ENCODE assay signal across 23 cellular contexts in genomic region chr12:68185598-68185997, GRCh38. TPM values are rescaled to one million over a fixed set of nuclear protein-coding genes. Genes with fewer than 3 reads are reported as not detected.
"Had no signal": no experiment of that assay in that cellular context is flagged by ENCODE, and none has a peak within 500 bp of the region (broad histone marks: within the 10 kb centered on the region; RNA-seq: fewer than 3 reads in every experiment).

No MANE protein-coding gene starts in this region.

- H3K9me3 Mint-ChIP-seq: stimulated activated memory B cell treated with anti-CD40 and anti-IgM and Interleukin-4, amounts not matched to agents 10 μg/mL and 1 μg/mL and 100 μg/mL, for 72 hours had no signal

- H3K27ac Mint-ChIP-seq: stimulated activated memory B cell treated with anti-CD40 and anti-IgM and Interleukin-4, amounts not matched to agents 10 μg/mL and 1 μg/mL and 100 μg/mL, for 72 hours; stimulated activated naive CD8-positive, alpha-beta T cell treated with anti-CD3 and anti-CD28 coated beads, Interleukin-15, Interleukin-2, amounts not matched to agents 100 ng/mL and 50 ng/mL, for 24 hours had no signal

- ATAC-seq: esophagus mucosa; heart left ventricle; left colon; left ventricle myocardium superior; psoas muscle; right lobe of liver; stimulated activated memory B cell treated with anti-CD40 and anti-IgM and Interleukin-4, amounts not matched to agents 10 μg/mL and 1 μg/mL and 100 μg/mL, for 72 hours had no signal

- DNase-seq: effector memory CD4-positive, alpha-beta T cell; heart left ventricle; hippocampal formation; left colon; left ventricle myocardium superior; mesenchymal stem cell; midbrain; psoas muscle; retina; right lobe of liver; stimulated activated CD4-positive, alpha-beta T cell treated with anti-CD3 and anti-CD28 coated beads, Interleukin-4, amount 100 ng/mL, for 24 hours; tibial artery had no signal

- H3K4me3 Mint-ChIP-seq: stimulated activated memory B cell treated with anti-CD40 and anti-IgM and Interleukin-4, amounts not matched to agents 10 μg/mL and 1 μg/mL and 100 μg/mL, for 72 hours; stimulated activated naive CD8-positive, alpha-beta T cell treated with anti-CD3 and anti-CD28 coated beads, Interleukin-15, Interleukin-2, amounts not matched to agents 100 ng/mL and 50 ng/mL, for 24 hours had no signal

RNA-seq across cellular contexts. Expression of gene IFNG, which starts 26.1 kb away (rescaled TPM):
- total RNA-seq: esophagus mucosa, fibroblast of lung, frontal cortex, glomerular endothelial cell, kidney epithelial cell, left colon, left ventricle myocardium superior, osteoblast, psoas muscle, temporal lobe, urinary bladder had no signal

RNA-seq across cellular contexts. Expression of gene IL26, which starts 40.0 kb away (rescaled TPM):
- total RNA-seq: esophagus mucosa, fibroblast of lung, frontal cortex, glomerular endothelial cell, heart left ventricle, kidney epithelial cell, left colon, left ventricle myocardium superior, lung, psoas muscle, right lobe of liver, temporal lobe, urinary bladder had no signal
